Comparison of ENCODE assay signal across 26 cellular contexts in the genomic region with DNA sequence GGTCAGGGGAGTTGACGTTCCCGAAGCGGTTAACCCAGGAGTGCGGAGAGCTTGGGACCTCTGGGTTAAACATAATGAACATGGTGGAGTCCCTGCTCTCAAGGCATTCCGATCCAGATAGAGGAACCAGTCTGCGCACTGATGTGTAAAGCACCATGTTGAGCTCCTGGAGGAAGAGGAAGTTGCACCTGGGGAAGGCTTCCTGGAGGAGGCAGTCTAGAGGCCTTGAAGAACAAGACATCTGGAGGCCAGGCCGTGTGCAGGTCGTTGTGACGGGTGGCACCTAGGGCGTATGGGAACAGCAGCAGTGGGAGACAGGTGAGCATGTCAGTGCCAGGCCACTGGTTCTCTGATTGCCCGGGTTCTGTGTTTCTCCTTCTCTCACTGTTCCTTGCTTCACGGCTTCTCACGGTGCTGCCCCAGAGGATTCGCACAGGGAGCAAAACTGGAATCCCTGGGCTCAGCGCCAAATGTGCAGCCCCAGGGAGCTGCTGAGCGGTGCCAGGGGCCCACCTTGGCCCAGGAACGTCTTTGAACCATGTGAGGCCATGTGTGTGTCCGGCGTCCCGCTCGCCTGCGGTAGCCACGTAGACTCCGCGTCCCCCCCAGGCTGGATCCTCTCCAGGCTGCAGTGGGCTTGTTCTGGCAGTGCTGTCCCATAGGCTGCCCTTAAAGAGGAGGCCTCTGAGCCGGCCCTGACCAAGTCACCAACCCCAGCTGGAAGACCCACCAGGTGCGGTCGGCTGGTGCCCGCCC.
"Had no signal": no experiment of that assay in that cellular context is flagged by ENCODE, and none has a peak within 500 bp of the region (broad histone marks: within the 10 kb centered on the region; RNA-seq: fewer than 3 reads in every experiment).

No MANE protein-coding gene starts in this region.

- H3K27ac ChIP-seq: coronary artery, esophagus squamous epithelium, heart right ventricle, neural progenitor cell, ovary, right lobe of liver, thoracic aorta, tibial nerve, upper lobe of left lung, uterus had no signal

- H3K4me2 ChIP-seq: neural progenitor cell had no signal

- H3K4me1 ChIP-seq: esophagus squamous epithelium, heart right ventricle, neural progenitor cell, right lobe of liver, upper lobe of left lung, uterus had no signal

- H2AFZ ChIP-seq: neural progenitor cell had no signal

- H3K9me3 ChIP-seq: esophagus squamous epithelium, heart right ventricle, ovary, right lobe of liver, thoracic aorta, tibial nerve, upper lobe of left lung, uterus had no signal

- H3K9ac ChIP-seq: neural progenitor cell had no signal

- DNase-seq: dermis blood vessel endothelial cell; effector memory CD4-positive, alpha-beta T cell; esophagus squamous epithelium; foreskin melanocyte; glutamatergic neuron; heart right ventricle; hippocampal formation; immature natural killer cell; islet precursor cell; midbrain; naive thymus-derived CD4-positive, alpha-beta T cell; nucleus accumbens; ovary; retina; right lobe of liver; small intestine; stimulated activated CD4-positive, alpha-beta T cell treated with anti-CD3 and anti-CD28 coated beads, Interleukin-15, amount 100 ng/mL, for 24 hours; stimulated activated CD4-positive, alpha-beta T cell treated with anti-CD3 and anti-CD28 coated beads, Interleukin-2, amount 100 ng/mL, for 48 hours; stimulated activated naive B cell treated with anti-CD40 and anti-IgM and Interleukin-4, amounts not matched to agents 10 μg/mL and 1 μg/mL and 100 μg/mL, for 72 hours; uterus had no signal

- H3K36me3 ChIP-seq: esophagus squamous epithelium, heart right ventricle, neural progenitor cell, ovary, right lobe of liver, thoracic aorta, tibial nerve, upper lobe of left lung, uterus had no signal

- H3K27me3 ChIP-seq: heart right ventricle, neural progenitor cell, ovary, right lobe of liver, tibial nerve, upper lobe of left lung, uterus had no signal

- H3K4me3 ChIP-seq: coronary artery, esophagus squamous epithelium, heart right ventricle, lung, neural progenitor cell, ovary, right lobe of liver, thoracic aorta, tibial nerve, upper lobe of left lung, uterus had no signal
